23 cellular contexts compared by ENCODE assay signal in the genomic region with DNA sequence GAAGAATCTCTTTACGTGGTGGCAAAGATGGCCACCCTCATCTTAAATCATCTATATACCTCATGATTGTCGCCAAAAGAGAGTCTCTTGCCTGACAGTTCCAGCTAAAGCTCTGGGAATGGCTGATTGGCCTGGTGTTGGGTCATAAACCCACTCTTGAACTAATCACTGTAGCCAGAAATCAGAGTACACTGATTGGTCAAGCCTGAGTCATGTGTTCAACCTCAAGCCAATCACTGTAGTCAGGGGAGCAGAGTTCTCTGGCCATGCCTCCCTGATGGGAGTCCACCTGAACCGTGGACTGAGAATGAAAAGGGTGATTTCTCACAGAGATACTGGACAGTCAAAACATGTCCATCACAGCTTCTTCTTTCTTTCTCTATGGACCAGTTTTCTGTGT. TPM values are rescaled to one million over a fixed set of nuclear protein-coding genes. Genes with fewer than 3 reads are reported as not detected.
A peak's percentile ranks its signal among the peaks of the same experiment; 100 is the strongest.
DNase-seq lines count a peak whose midpoint lies in the region; FAIRE-seq and TF ChIP-seq lines count a peak whose summit lies in the region.
"Had no signal": no experiment of that assay in that cellular context is flagged by ENCODE, and none has a peak within 500 bp of the region (broad histone marks: within the 10 kb centered on the region; RNA-seq: fewer than 3 reads in every experiment).

No MANE protein-coding gene starts in this region.

- no peak overlapping the region for H3K27ac Mint-ChIP-seq in CD14-positive monocyte
- H3K27ac Mint-ChIP-seq: activated T-cell treated with anti-CD3 and anti-CD28 coated beads, Interleukin-2, amount 50 U/mL, for 24 hours had no signal

- H3K36me3 Mint-ChIP-seq in CD14-positive monocyte, result no peaks in the 10 kb centered on the region

- dilution Hi-C loops in keratinocyte (cut with MboI; ENCODE audit: extremely low pct_ligation_motif_present, low sequenced_read_pairs), result no loop called here

- H3K36me3 ChIP-seq in ACC112 (ENCODE audit: insufficient read depth, low read length) (no peaks in the 10 kb centered on the region), brain microvascular endothelial cell (replicated peaks) (no peaks in the 10 kb centered on the region), keratinocyte (ENCODE audit: control insufficient read depth in 2 of 2, extremely low read depth in 1 of 2, insufficient read depth in 2 of 2, low read length in 2 of 2) (no peaks in the 10 kb centered on the region)
- H3K36me3 ChIP-seq: BLaER1 treated with 17β-estradiol and CSF1 and Interleukin-3, amounts not matched to agents 10 nM and 100 nM; neutrophil; spleen; thyroid gland had no signal

- peak; percentile 12 for DNase-seq in NAMALWA (ENCODE audit: low spot score)
- DNase-seq in brain microvascular endothelial cell, result no peak
- no peak for DNase-seq in keratinocyte (ENCODE audit: low read depth, low spot score)
- DNase-seq in CD14-positive monocyte (ENCODE audit: low spot score), result no peak
- DNase-seq in HT-29 (ENCODE audit: low spot score), result no peak
- DNase-seq in NCI-H1092 (lab: John Stamatoyannopoulos, UW), result no peak
- DNase-seq in ureter (ENCODE audit: low spot score), result no peak
- DNase-seq: activated CD4-positive, alpha-beta T cell treated with anti-CD3 and anti-CD28 coated beads for 1 hour; activated T-cell treated with anti-CD3 and anti-CD28 coated beads, Interleukin-2, amount 50 U/mL, for 24 hours; KG1; NCI-H1694; NCI-H2171 treated with DMSO at 0.1 percent for 48 hours; NCI-H526 treated with DMSO at 0.1 percent for 48 hours; spleen; stimulated activated CD4-positive, alpha-beta T cell treated with anti-CD3 and anti-CD28 coated beads, Interleukin-4, amount 100 ng/mL, for 1 hour; stimulated activated naive CD4-positive, alpha-beta T cell treated with Interleukin-2 at 50 U/mL for 16 hours; thyroid gland had no signal

- H3K9me3 Mint-ChIP-seq in CD14-positive monocyte, result peaks cover 2 to 14% (median 3%) of the 10 kb centered on the region in 7 donors
- H3K9me3 Mint-ChIP-seq: activated T-cell treated with anti-CD3 and anti-CD28 coated beads, Interleukin-2, amount 50 U/mL, for 24 hours; central memory CD8-positive, alpha-beta T cell had no signal

- H3K4me3 ChIP-seq in ACC112 (ENCODE audit: low read depth, low read length) (no peak overlapping the region), brain microvascular endothelial cell (ENCODE audit: low read depth, low read length) (no peak overlapping the region), keratinocyte (ENCODE audit: control insufficient read depth in 2 of 3, extremely low read depth in 1 of 3, insufficient read depth in 2 of 3, low read depth in 1 of 3, low read length in 3 of 3) (no peak overlapping the region)
- H3K4me3 ChIP-seq: A549; BLaER1 treated with 17β-estradiol and CSF1 and Interleukin-3, amounts not matched to agents 10 nM and 100 nM; spleen; thyroid gland had no signal

- no peaks in the 10 kb centered on the region for H3K9me1 ChIP-seq in keratinocyte (ENCODE audit: control insufficient read depth, extremely low read depth, insufficient read depth, low read length)

- H2AFZ ChIP-seq in ACC112 (ENCODE audit: low read length, unreplicated experiment), result peak overlapping the region; percentile 21
- H2AFZ ChIP-seq in keratinocyte (ENCODE audit: control insufficient read depth, low read length), result peak overlapping the region; percentile 27

- H3K27me3 Mint-ChIP-seq in CD14-positive monocyte (ENCODE audit: low read depth in 3 of 3), result peaks cover 2 to 5% (median 3%) of the 10 kb centered on the region in 3 donors
- H3K27me3 Mint-ChIP-seq: central memory CD8-positive, alpha-beta T cell had no signal

- H4K20me1 ChIP-seq in keratinocyte (ENCODE audit: control insufficient read depth, extremely low read depth, insufficient read depth, low read length), result no peaks in the 10 kb centered on the region
- H4K20me1 ChIP-seq: BLaER1 treated with 17β-estradiol and CSF1 and Interleukin-3, amounts not matched to agents 10 nM and 100 nM had no signal

- no peak overlapping the region for H3K4me3 Mint-ChIP-seq in CD14-positive monocyte
- H3K4me3 Mint-ChIP-seq: activated T-cell treated with anti-CD3 and anti-CD28 coated beads, Interleukin-2, amount 50 U/mL, for 24 hours; central memory CD8-positive, alpha-beta T cell had no signal

- intact Hi-C loops in CD14-positive monocyte (cut with micrococcal nuclease), result no loop called here

- in situ Hi-C loops in brain microvascular endothelial cell (cut with HindIII; ENCODE audit: low pct_ligation_motif_present, low sequenced_read_pairs), result no loop called here

- H3K4me2 ChIP-seq in keratinocyte (ENCODE audit: control insufficient read depth, extremely low read depth, insufficient read depth, low read depth, low read length), result peak overlapping the region; percentile 20

- no peaks in the 10 kb centered on the region for H3K27me3 ChIP-seq in ACC112 (ENCODE audit: insufficient read depth, low read length)
- H3K27me3 ChIP-seq in brain microvascular endothelial cell (replicated peaks), result no peaks in the 10 kb centered on the region
- H3K27me3 ChIP-seq in keratinocyte (ENCODE audit: control insufficient read depth, extremely low read depth, insufficient read depth, low read length), result no peaks in the 10 kb centered on the region
- H3K27me3 ChIP-seq: BLaER1 treated with 17β-estradiol and CSF1 and Interleukin-3, amounts not matched to agents 10 nM and 100 nM; neutrophil; spleen; thyroid gland had no signal

- H3K79me2 ChIP-seq in ACC112 (ENCODE audit: control insufficient read depth, insufficient read depth, low read length, unreplicated experiment) (no peaks in the 10 kb centered on the region), keratinocyte (ENCODE audit: control insufficient read depth, insufficient read depth, low read length) (no peaks in the 10 kb centered on the region)

- H3K4me1 ChIP-seq in ACC112 (ENCODE audit: control insufficient read depth, insufficient read depth, low read length, unreplicated experiment) (peaks cover 15% of the 10 kb centered on the region), keratinocyte (ENCODE audit: control insufficient read depth, extremely low read depth, insufficient read depth, low read length) (peaks cover 17% of the 10 kb centered on the region)
- H3K4me1 ChIP-seq: spleen, thyroid gland had no signal

- no peaks in the 10 kb centered on the region for H3K4me1 Mint-ChIP-seq in CD14-positive monocyte
- H3K4me1 Mint-ChIP-seq: central memory CD8-positive, alpha-beta T cell had no signal

- H3K9ac ChIP-seq in keratinocyte (ENCODE audit: control insufficient read depth, extremely low read depth, insufficient read depth, low read length), result no peak overlapping the region
- H3K9ac ChIP-seq: BLaER1 treated with 17β-estradiol and CSF1 and Interleukin-3, amounts not matched to agents 10 nM and 100 nM had no signal

- peak; percentile 39 for FAIRE-seq in keratinocyte (lab: Jason Lieb, UNC)
- FAIRE-seq: A549, D721Med had no signal

- H3K9me3 ChIP-seq in keratinocyte (ENCODE audit: control insufficient read depth, low read depth, low read length), result no peaks in the 10 kb centered on the region
- H3K9me3 ChIP-seq: A549, neutrophil, spleen, thyroid gland had no signal

- H3K27ac ChIP-seq in ACC112 (ENCODE audit: low read depth, low read length), result peak overlapping the region; percentile 96
- peak overlapping the region; percentile 82 for H3K27ac ChIP-seq in brain microvascular endothelial cell
- peak overlapping the region; percentile 83 for H3K27ac ChIP-seq in keratinocyte (ENCODE audit: control insufficient read depth, insufficient read depth, low read length)
- H3K27ac ChIP-seq: BLaER1 treated with 17β-estradiol and CSF1 and Interleukin-3, amounts not matched to agents 10 nM and 100 nM; neutrophil; spleen; thyroid gland had no signal

- TF ChIP-seq CTCF in brain microvascular endothelial cell (IDR thresholded peaks at IDR 0.05; ENCODE audit: low read depth, low read length, missing control alignments), result no peak
- no peak for TF ChIP-seq CTCF in keratinocyte (optimal IDR thresholded peaks at IDR 0.05 in 1 of 3, IDR thresholded peaks at IDR 0.05 in 1 of 3, conservative IDR thresholded peaks at IDR 0.05 in 1 of 3; ENCODE audit: extremely low read depth in 1 of 3, insufficient read depth in 2 of 3, low read length in 3 of 3)
- TF ChIP-seq CTCF in CD14-positive monocyte (IDR thresholded peaks at IDR 0.05), result no peak

RNA-seq across cellular contexts. Expression of gene RCN1, which starts 45.8 kb away (rescaled TPM):
- polyA plus RNA-seq in keratinocyte (31.3 to 46.2 TPM (median 39.0 TPM) in 3 replicates), CD14-positive monocyte (10 to 100 TPM; 20.5 to 22.0 TPM)
- polyA plus RNA-seq in keratinocyte (2011; ENCODE audit: low read depth), result 45.7 TPM
- 35.8 and 41.4 TPM in 2 replicates for polyA plus RNA-seq in keratinocyte (2011; cell fraction: cytosol; rRNA removed)
- 50.4 and 70.0 TPM in 2 replicates for polyA plus RNA-seq in keratinocyte (2011; cell fraction: nucleus; rRNA removed)
- 52.4 and 57.4 TPM in 2 replicates for polyA plus RNA-seq in keratinocyte (2012; ENCODE audit: low replicate concordance)
- polyA minus RNA-seq in keratinocyte, result 6.0 to 22.8 TPM (median 8.1 TPM) in 3 replicates
- polyA minus RNA-seq in keratinocyte (2011; cell fraction: cytosol; rRNA and poly(A)+ RNA removed), result 38.2 TPM
- polyA minus RNA-seq in keratinocyte (2011; cell fraction: nucleus; rRNA and poly(A)+ RNA removed), result 20.9 and 29.2 TPM in 2 replicates
- total RNA-seq in HT-29 (2014; rRNA removed; shearing (Covaris generic)), result 88.0 and 88.8 TPM in 2 replicates
- total RNA-seq in ureter, result 159 TPM
